Comparison of ENCODE assay signal across 22 cellular contexts in the genomic region with DNA sequence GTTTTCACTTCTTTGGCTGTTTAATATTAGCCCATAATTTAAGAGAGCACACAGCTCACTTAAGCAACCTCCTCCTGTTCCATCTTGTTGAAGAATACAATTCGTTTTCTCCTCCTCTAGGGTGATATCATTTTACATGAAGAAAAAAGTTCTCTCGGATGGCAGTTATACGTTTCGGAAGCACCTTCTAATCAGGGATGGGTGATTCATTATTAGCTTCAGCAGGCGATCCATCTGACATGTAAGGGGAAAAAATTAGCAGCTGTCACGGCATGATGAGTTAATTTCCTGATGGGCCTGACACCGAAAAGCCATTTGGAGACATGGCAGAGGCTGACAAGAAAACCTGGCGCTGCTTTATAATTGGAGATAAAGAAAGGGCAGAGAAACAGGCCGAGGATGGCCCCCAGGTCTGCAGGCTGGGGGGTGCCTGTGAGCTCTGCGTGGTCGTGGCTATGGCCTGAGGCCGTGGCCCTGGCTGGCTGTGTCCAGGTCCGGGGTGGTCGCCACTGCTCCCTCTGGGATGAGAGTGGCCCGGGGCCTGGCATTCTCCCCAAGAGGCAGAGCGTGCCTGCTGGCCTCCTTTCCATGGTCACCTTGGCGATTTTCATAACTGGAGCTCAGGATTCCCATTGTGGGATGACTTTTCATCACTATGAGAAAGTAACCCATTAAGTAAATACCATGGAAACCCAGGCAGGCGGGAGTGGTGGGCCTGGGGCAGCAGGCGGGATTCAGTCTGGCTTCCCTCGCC.
DNase-seq lines count a peak whose midpoint lies in the region; ATAC-seq and TF ChIP-seq lines count a peak whose summit lies in the region.
"Had no signal": no experiment of that assay in that cellular context is flagged by ENCODE, and none has a peak within 500 bp of the region (broad histone marks: within the 10 kb centered on the region; RNA-seq: fewer than 3 reads in every experiment).

No MANE protein-coding gene starts in this region.

- no peaks in the 10 kb centered on the region for H3F3A ChIP-seq in neural cell (ENCODE audit: insufficient read depth, low read length, poor library complexity, severe bottlenecking)

- no peaks in the 10 kb centered on the region for H4K20me1 ChIP-seq in neural cell (ENCODE audit: insufficient read depth)

- no peak for DNase-seq in activated CD4-positive, alpha-beta T cell treated with anti-CD3 and anti-CD28 coated beads for 36 hours
- DNase-seq in activated CD4-positive, alpha-beta T cell treated with anti-CD3 and anti-CD28 coated beads for 1 hour: no peak
- DNase-seq in NCI-H2171 treated with DMSO at 0.1 percent for 48 hours (lab: John Stamatoyannopoulos, UW): peak; percentile 83
- no peak for DNase-seq in effector memory CD8-positive, alpha-beta T cell
- DNase-seq in NCI-H1694 (lab: John Stamatoyannopoulos, UW): no peak
- DNase-seq in AG08396 (ENCODE audit: low spot score): no peak
- DNase-seq in stimulated activated CD4-positive, alpha-beta T cell treated with anti-CD3 and anti-CD28 coated beads, Interleukin-4, amount 100 ng/mL, for 1 hour: no peak
- DNase-seq: activated CD4-positive, alpha-beta T cell treated with anti-CD3 and anti-CD28 coated beads for 4 hours; central memory CD4-positive, alpha-beta T cell; MV-4-11; NCI-H2029 treated with DMSO at 0.1 percent for 48 hours; NCI-H524; SHP77; stimulated activated CD4-positive, alpha-beta T cell treated with anti-CD3 and anti-CD28 coated beads, Interleukin-15, amount 100 ng/mL, for 24 hours had no signal

- TF ChIP-seq EP300 in neural cell (conservative IDR thresholded peaks at IDR 0.05; ENCODE audit: poor library complexity, severe bottlenecking): no peak

- peak overlapping the region; percentile 21 for H3K4me3 ChIP-seq in neural cell (ENCODE audit: low read length)
- H3K4me3 ChIP-seq: A549, HAP-1, prostate gland, vagina had no signal

- H3K9me2 ChIP-seq in neural cell (ENCODE audit: insufficient read depth, low read length): no peaks in the 10 kb centered on the region

- no peak for ATAC-seq in activated CD4-positive, alpha-beta T cell treated with anti-CD3 and anti-CD28 coated beads for 36 hours
- no peak for ATAC-seq in effector memory CD8-positive, alpha-beta T cell (replicated peaks)
- ATAC-seq: A549, left lobe of liver had no signal

- CTCF ChIA-PET in activated CD4-positive, alpha-beta T cell treated with anti-CD3 and anti-CD28 coated beads for 36 hours (lab: Charles Lee): interaction anchor here (1.0 to 2.1 kb wide), 2 partner anchors 13 to 60 kb away, joined by 3 to 5 read pairs; no protein-coding TSS in a partner anchor

- no peak overlapping the region for H3K4me2 ChIP-seq in neural cell (ENCODE audit: low read length)
- H3K4me2 ChIP-seq: A549 had no signal

- H3K27me3 Mint-ChIP-seq in activated CD4-positive, alpha-beta T cell treated with anti-CD3 and anti-CD28 coated beads for 36 hours: no peaks in the 10 kb centered on the region
- H3K27me3 Mint-ChIP-seq in effector memory CD8-positive, alpha-beta T cell: no peaks in the 10 kb centered on the region
- H3K27me3 Mint-ChIP-seq: stimulated activated naive CD8-positive, alpha-beta T cell treated with anti-CD3 and anti-CD28 coated beads, Interleukin-15, Interleukin-2, amounts not matched to agents 100 ng/mL and 50 ng/mL, for 24 hours had no signal

- H2AFZ ChIP-seq in neural cell (ENCODE audit: low read depth, low read length): no peak overlapping the region

- H3K36me3 Mint-ChIP-seq in activated CD4-positive, alpha-beta T cell treated with anti-CD3 and anti-CD28 coated beads for 36 hours (ENCODE audit: low read depth): peaks cover 15% of the 10 kb centered on the region
- peaks cover 5% of the 10 kb centered on the region for H3K36me3 Mint-ChIP-seq in effector memory CD8-positive, alpha-beta T cell (ENCODE audit: insufficient read depth)

- no peaks in the 10 kb centered on the region for H3K36me3 ChIP-seq in neural cell (ENCODE audit: insufficient read depth, low read length)
- H3K36me3 ChIP-seq: HAP-1, prostate gland had no signal

- H3K4me1 Mint-ChIP-seq in activated CD4-positive, alpha-beta T cell treated with anti-CD3 and anti-CD28 coated beads for 36 hours: peaks cover 32% of the 10 kb centered on the region
- peaks cover 35 to 36% of the 10 kb centered on the region in 2 donors for H3K4me1 Mint-ChIP-seq in effector memory CD8-positive, alpha-beta T cell (ENCODE audit: low read depth in 2 of 2)

- no peak overlapping the region for H3K27ac ChIP-seq in neural cell (ENCODE audit: low read length)
- H3K27ac ChIP-seq: A549, prostate gland, vagina had no signal

- no peaks in the 10 kb centered on the region for H3K27me3 ChIP-seq in neural cell (ENCODE audit: insufficient read depth, low read depth, low read length)
- H3K27me3 ChIP-seq: vagina had no signal

- H3K9ac ChIP-seq in neural cell (ENCODE audit: low read length): no peak overlapping the region

- no peak for TF ChIP-seq CTCF in neural cell (IDR thresholded peaks at IDR 0.05; ENCODE audit: poor library complexity, severe bottlenecking)

- no peak for TF ChIP-seq RAD21 in neural cell (conservative IDR thresholded peaks at IDR 0.05)

- no peaks in the 10 kb centered on the region for H3K79me2 ChIP-seq in neural cell (replicated peaks; ENCODE audit: insufficient read depth, low read length)

- intact Hi-C loops in activated CD4-positive, alpha-beta T cell treated with anti-CD3 and anti-CD28 coated beads for 36 hours (cut with DNase I, micrococcal nuclease): no loop called here

- H3K27ac Mint-ChIP-seq in activated CD4-positive, alpha-beta T cell treated with anti-CD3 and anti-CD28 coated beads for 36 hours: peak overlapping the region; percentile 66
- H3K27ac Mint-ChIP-seq in effector memory CD8-positive, alpha-beta T cell: peak overlapping the region; percentile 99 to 100
- H3K27ac Mint-ChIP-seq: endodermal cell; stimulated activated naive CD8-positive, alpha-beta T cell treated with anti-CD3 and anti-CD28 coated beads, Interleukin-15, Interleukin-2, amounts not matched to agents 100 ng/mL and 50 ng/mL, for 24 hours had no signal

- no peak overlapping the region for H3K4me3 Mint-ChIP-seq in activated CD4-positive, alpha-beta T cell treated with anti-CD3 and anti-CD28 coated beads for 36 hours
- peak overlapping the region in 1 of 2 donors; percentile 51 for H3K4me3 Mint-ChIP-seq in effector memory CD8-positive, alpha-beta T cell
- H3K4me3 Mint-ChIP-seq: endodermal cell; stimulated activated naive CD8-positive, alpha-beta T cell treated with anti-CD3 and anti-CD28 coated beads, Interleukin-15, Interleukin-2, amounts not matched to agents 100 ng/mL and 50 ng/mL, for 24 hours had no signal

- POLR2A ChIA-PET in activated CD4-positive, alpha-beta T cell treated with anti-CD3 and anti-CD28 coated beads for 36 hours (lab: Charles Lee): interaction anchor here (0.6 kb wide), 1 partner anchor 499 kb away, joined by 4 read pairs; no protein-coding TSS in a partner anchor

- peaks cover 4% of the 10 kb centered on the region for H3K9me3 Mint-ChIP-seq in activated CD4-positive, alpha-beta T cell treated with anti-CD3 and anti-CD28 coated beads for 36 hours (ENCODE audit: low read depth)
- H3K9me3 Mint-ChIP-seq in effector memory CD8-positive, alpha-beta T cell: peaks cover 0 to under 1% of the 10 kb centered on the region in 2 donors
- H3K9me3 Mint-ChIP-seq: endodermal cell had no signal

- no peaks in the 10 kb centered on the region for H3K9me3 ChIP-seq in neural cell (ENCODE audit: low read length)
- H3K9me3 ChIP-seq: A549, HAP-1, prostate gland, vagina had no signal

TF ChIP-seq in neural cell, 6 proteins besides CTCF, POLR2A, EP300 and RAD21:
- TF ChIP-seq MXI1 (conservative IDR thresholded peaks at IDR 0.05; ENCODE audit: poor library complexity, severe bottlenecking) (no peak), SMC3 (conservative IDR thresholded peaks at IDR 0.05; ENCODE audit: poor library complexity) (no peak), EZH2 (IDR thresholded peaks at IDR 0.05; ENCODE audit: borderline replicate concordance, insufficient read depth, low read length, poor library complexity, severe bottlenecking) (no peak), POLR2AphosphoS5 (IDR thresholded peaks at IDR 0.05) (no peak), TAF1 (IDR thresholded peaks at IDR 0.05; ENCODE audit: low read depth) (no peak)
- TF ChIP-seq, protein P1, sequence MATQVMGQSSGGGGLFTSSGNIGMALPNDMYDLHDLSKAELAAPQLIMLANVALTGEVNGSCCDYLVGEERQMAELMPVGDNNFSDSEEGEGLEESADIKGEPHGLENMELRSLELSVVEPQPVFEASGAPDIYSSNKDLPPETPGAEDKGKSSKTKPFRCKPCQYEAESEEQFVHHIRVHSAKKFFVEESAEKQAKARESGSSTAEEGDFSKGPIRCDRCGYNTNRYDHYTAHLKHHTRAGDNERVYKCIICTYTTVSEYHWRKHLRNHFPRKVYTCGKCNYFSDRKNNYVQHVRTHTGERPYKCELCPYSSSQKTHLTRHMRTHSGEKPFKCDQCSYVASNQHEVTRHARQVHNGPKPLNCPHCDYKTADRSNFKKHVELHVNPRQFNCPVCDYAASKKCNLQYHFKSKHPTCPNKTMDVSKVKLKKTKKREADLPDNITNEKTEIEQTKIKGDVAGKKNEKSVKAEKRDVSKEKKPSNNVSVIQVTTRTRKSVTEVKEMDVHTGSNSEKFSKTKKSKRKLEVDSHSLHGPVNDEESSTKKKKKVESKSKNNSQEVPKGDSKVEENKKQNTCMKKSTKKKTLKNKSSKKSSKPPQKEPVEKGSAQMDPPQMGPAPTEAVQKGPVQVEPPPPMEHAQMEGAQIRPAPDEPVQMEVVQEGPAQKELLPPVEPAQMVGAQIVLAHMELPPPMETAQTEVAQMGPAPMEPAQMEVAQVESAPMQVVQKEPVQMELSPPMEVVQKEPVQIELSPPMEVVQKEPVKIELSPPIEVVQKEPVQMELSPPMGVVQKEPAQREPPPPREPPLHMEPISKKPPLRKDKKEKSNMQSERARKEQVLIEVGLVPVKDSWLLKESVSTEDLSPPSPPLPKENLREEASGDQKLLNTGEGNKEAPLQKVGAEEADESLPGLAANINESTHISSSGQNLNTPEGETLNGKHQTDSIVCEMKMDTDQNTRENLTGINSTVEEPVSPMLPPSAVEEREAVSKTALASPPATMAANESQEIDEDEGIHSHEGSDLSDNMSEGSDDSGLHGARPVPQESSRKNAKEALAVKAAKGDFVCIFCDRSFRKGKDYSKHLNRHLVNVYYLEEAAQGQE (IDR thresholded peaks at IDR 0.05; ENCODE audit: borderline replicate concordance): no peak
TF ChIP-seq in neural cell: peak in this region for 0.
